In genomic region chr22:26169312-26170111, GRCh38 we compare ENCODE assay signal across 8 cellular contexts. TPM values are rescaled to one million over a fixed set of nuclear protein-coding genes. Genes with fewer than 3 reads are reported as not detected.
A peak's percentile ranks its signal among the peaks of the same experiment; 100 is the strongest.
DNase-seq lines count a peak whose midpoint lies in the region; ATAC-seq and TF ChIP-seq lines count a peak whose summit lies in the region.

TSS of gene SEZ6L (plus strand) at chr22:26169462. CDS start at chr22:26169670, 208 bp downstream.

- no peak for ATAC-seq in effector memory CD8-positive, alpha-beta T cell (replicated peaks)
- ATAC-seq in GM18519 (IDR thresholded peaks at IDR 0.05; ENCODE audit: low FRiP score, unreplicated experiment): no peak

- H3K36me3 ChIP-seq in HUES48 (ENCODE audit: control insufficient read depth, insufficient read depth, low read length): no peaks in the 10 kb centered on the region
- H3K36me3 ChIP-seq in iPS-15b (ENCODE audit: control insufficient read depth, insufficient read depth, low read length): no peaks in the 10 kb centered on the region
- no peaks in the 10 kb centered on the region for H3K36me3 ChIP-seq in spleen
- no peaks in the 10 kb centered on the region for H3K36me3 ChIP-seq in uterus

- H3K4me3 ChIP-seq in HUES48 (ENCODE audit: low read depth, low read length) (peak within 1 kb of the TSS; percentile 65), iPS-15b (ENCODE audit: low read depth, low read length) (peak within 1 kb of the TSS; percentile 68), spleen (peak within 1 kb of the TSS; percentile 12 to 65 (median 38)), uterus (no peak within 1 kb of the TSS)

- no peak within 1 kb of the TSS for H3K27ac ChIP-seq in HUES48 (ENCODE audit: low read depth, low read length)
- no peak within 1 kb of the TSS for H3K27ac ChIP-seq in spleen
- no peak within 1 kb of the TSS for H3K27ac ChIP-seq in uterus

- peaks cover 0 to 4% of the 10 kb centered on the region in 2 donors for H3K4me1 Mint-ChIP-seq in effector memory CD8-positive, alpha-beta T cell (ENCODE audit: low read depth in 2 of 2)

- TF ChIP-seq CTCF in spleen (IDR thresholded peaks at IDR 0.05 in 8 of 11, conservative IDR thresholded peaks at IDR 0.05 in 3 of 11) (no peak), uterus (IDR thresholded peaks at IDR 0.05) (no peak)

- H3K9ac ChIP-seq in HUES48 (ENCODE audit: low read depth, low read length): no peak within 1 kb of the TSS
- no peak within 1 kb of the TSS for H3K9ac ChIP-seq in iPS-15b (ENCODE audit: low read depth, low read length)

- intact Hi-C loops in spleen (cut with DNase I; ENCODE audit: low total_unique reads): no loop called here
- intact Hi-C loops in uterus (cut with DNase I; ENCODE audit: low total_unique reads): no loop called here

- H3K9me3 ChIP-seq in HUES48 (ENCODE audit: control insufficient read depth, insufficient read depth, low read length) (no peaks in the 10 kb centered on the region), iPS-15b (ENCODE audit: control insufficient read depth, insufficient read depth, low read length) (no peaks in the 10 kb centered on the region), spleen (no peaks in the 10 kb centered on the region), uterus (no peaks in the 10 kb centered on the region)

- peak; percentile 45 for DNase-seq in SKM-1 (lab: John Stamatoyannopoulos, UW; ENCODE audit: unreplicated experiment)
- DNase-seq in spleen: peak; percentile 77
- DNase-seq in effector memory CD8-positive, alpha-beta T cell: no peak
- no peak for DNase-seq in uterus
- no peak for DNase-seq in activated CD4-positive, alpha-beta T cell treated with anti-CD3 and anti-CD28 coated beads, Interleukin-2, amount 50 U/mL, for 4 hours

- H3K27me3 ChIP-seq in HUES48 (ENCODE audit: control insufficient read depth, insufficient read depth, low read length) (peaks cover 53% of the 10 kb centered on the region), iPS-15b (ENCODE audit: control insufficient read depth, insufficient read depth, low read length) (peaks cover 63% of the 10 kb centered on the region), spleen (replicated peaks in 1 of 7) (peaks cover 0 to 100% (median 52%) of the 10 kb centered on the region in 7 donors), uterus (peaks cover 5 to 13% of the 10 kb centered on the region in 2 donors)

- no peak within 1 kb of the TSS for H3K27ac Mint-ChIP-seq in effector memory CD8-positive, alpha-beta T cell

- H3K4me3 Mint-ChIP-seq in effector memory CD8-positive, alpha-beta T cell: peak within 1 kb of the TSS in 1 of 2 donors; percentile 1

- H3K36me3 Mint-ChIP-seq in effector memory CD8-positive, alpha-beta T cell (ENCODE audit: insufficient read depth): no peaks in the 10 kb centered on the region

- no peaks in the 10 kb centered on the region for H3K9me3 Mint-ChIP-seq in effector memory CD8-positive, alpha-beta T cell

- TF ChIP-seq POLR2A in spleen (IDR thresholded peaks at IDR 0.05) (no peak), uterus (IDR thresholded peaks at IDR 0.05) (no peak)

- H3K4me1 ChIP-seq in HUES48 (ENCODE audit: control insufficient read depth, insufficient read depth, low read length) (peaks cover 15% of the 10 kb centered on the region), iPS-15b (ENCODE audit: control insufficient read depth, insufficient read depth, low read length) (peaks cover 12% of the 10 kb centered on the region), spleen (peaks cover 0 to 29% (median 20%) of the 10 kb centered on the region in 6 donors), uterus (no peaks in the 10 kb centered on the region)

- H3K27me3 Mint-ChIP-seq in effector memory CD8-positive, alpha-beta T cell: peaks cover 68 to 89% of the 10 kb centered on the region in 2 donors

- WGBS in spleen, 5 donors: 0 to 3% (median 2%) methylated on average over 32 to 92 of the region's 92 CpGs

RNA-seq across cellular contexts. Expression of gene SEZ6L, which starts in this region (rescaled TPM):
- total RNA-seq in spleen (under 1 TPM in 6 of 7 donors, not detected in 1; 0.09 to 0.72 (median 0.46) TPM), uterus (1 to 10 TPM in 1 of 4 donors, under 1 TPM in 1, not detected in 2; 0.26 to 2.6 TPM)
- polyA plus RNA-seq in spleen: under 1 TPM in 2 of 3 donors, not detected in 1; 0.02 to 0.04 TPM

Comparison
In these comparisons a context has a peak if more than half of its experiments do, and no peak if none do; other contexts are left out.
1. Peak in DNase-seq and H3K4me3 ChIP-seq in spleen; RNA of the gene not detected or under 1 TPM.
2. H3K4me3 ChIP-seq: peak in HUES48 (single experiment) and iPS-15b (single experiment); none in uterus (0 of 2).